ENCODE assay signal across 11 cellular contexts in the genomic region with DNA sequence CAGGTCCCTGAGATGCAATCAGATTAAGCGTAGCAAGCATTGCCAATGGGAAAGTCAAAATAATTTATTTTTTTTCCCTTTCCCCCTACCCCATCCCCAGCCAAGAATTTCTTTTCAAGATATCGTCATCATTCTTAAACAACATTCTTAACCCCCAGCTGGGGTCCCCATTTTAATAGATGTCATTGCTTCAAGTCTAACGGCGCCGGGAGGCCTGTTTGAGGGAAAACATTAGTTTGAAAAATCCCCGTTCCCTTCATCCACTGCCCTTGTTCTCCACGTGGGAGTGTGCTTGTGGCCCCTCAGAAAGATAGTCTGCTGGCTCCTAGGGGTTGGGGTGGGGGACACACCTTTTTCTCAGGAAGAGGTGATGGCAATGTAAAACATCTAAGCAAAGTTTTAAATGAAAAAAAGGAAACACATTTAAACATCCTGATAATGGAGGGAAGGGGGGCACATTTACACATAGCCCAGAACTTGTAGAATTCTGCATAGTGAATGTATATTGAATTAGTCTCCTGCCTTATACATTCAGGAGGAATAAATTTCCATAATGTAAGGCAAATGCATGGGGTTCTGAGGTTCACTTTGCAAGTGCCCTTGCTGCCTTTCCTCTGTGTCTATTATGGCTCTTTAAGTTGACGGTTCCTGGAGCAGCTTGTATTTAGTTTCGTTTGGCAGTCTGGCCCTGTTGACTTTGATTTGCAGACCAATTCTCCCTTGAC. TPM values are rescaled to one million over a fixed set of nuclear protein-coding genes. Genes with fewer than 3 reads are reported as not detected.
A peak's percentile ranks its signal among the peaks of the same experiment; 100 is the strongest.
DNase-seq lines count a peak whose midpoint lies in the region; ATAC-seq and TF ChIP-seq lines count a peak whose summit lies in the region.
"Had no signal": no experiment of that assay in that cellular context is flagged by ENCODE, and none has a peak within 500 bp of the region (broad histone marks: within the 10 kb centered on the region; RNA-seq: fewer than 3 reads in every experiment).

No MANE protein-coding gene starts in this region.

- WGBS in tibial nerve, 2 donors, result 60 to 68% methylated on average over 9 of the region's 9 CpGs

- POLR2A ChIA-PET in PC-3 (lab: Charles Lee; ENCODE audit: unreplicated experiment), result no interaction called here

- no TSS peak for BruUV-seq in PC-3 (replicated peaks; lab: Mats Ljungman, UMichigan)

- peak overlapping the region; percentile 90 for H3K4me2 ChIP-seq in PC-3 (ENCODE audit: low read length)

- DNase-seq in PC-3 (no peak), tibial nerve (ENCODE audit: low spot score in 2 of 2) (no peak), NCI-H2107 (lab: John Stamatoyannopoulos, UW) (no peak)
- no peak for DNase-seq in activated naive CD8-positive, alpha-beta T cell treated with anti-CD3 and anti-CD28 coated beads, Interleukin-2, amount 50 U/mL, for 24 hours
- DNase-seq: activated CD8-positive, alpha-beta memory T cell treated with anti-CD3 and anti-CD28 coated beads, Interleukin-2, amount 50 U/mL, for 48 hours; stimulated activated naive CD8-positive, alpha-beta T cell treated with anti-CD3 and anti-CD28 coated beads, Interleukin-15, amount 100 ng/mL, for 72 hours had no signal

- no peaks in the 10 kb centered on the region for H3K36me3 Mint-ChIP-seq in dendritic cell treated with granulocyte-macrophage colony-stimulating factor and Interleukin-4, amounts not matched to agents 40 ng/mL and 50 ng/mL, for 4 days (ENCODE audit: low read depth)
- H3K36me3 Mint-ChIP-seq in activated naive CD8-positive, alpha-beta T cell treated with anti-CD3 and anti-CD28 coated beads, Interleukin-2, amount 50 U/mL, for 24 hours (ENCODE audit: low read depth), result no peaks in the 10 kb centered on the region
- H3K36me3 Mint-ChIP-seq: memory B cell had no signal

- H3K36me3 ChIP-seq in PC-3 (ENCODE audit: low read depth, low read length), result peaks cover 10% of the 10 kb centered on the region
- H3K36me3 ChIP-seq in mucosa of rectum (ENCODE audit: control insufficient read depth in 2 of 2, insufficient read depth in 2 of 2, low read length in 2 of 2), result no peaks in the 10 kb centered on the region
- no peaks in the 10 kb centered on the region for H3K36me3 ChIP-seq in tibial nerve

- peaks cover 18% of the 10 kb centered on the region for H3F3A ChIP-seq in PC-3 (ENCODE audit: low read length, unreplicated experiment)

- peaks cover 18% of the 10 kb centered on the region for H4K20me1 ChIP-seq in PC-3 (ENCODE audit: low read length)

- H3K4me1 ChIP-seq in PC-3 (ENCODE audit: insufficient read depth, low read length) (peaks cover 70% of the 10 kb centered on the region), mucosa of rectum (ENCODE audit: control insufficient read depth in 2 of 2, insufficient read depth in 2 of 2, low read length in 2 of 2) (peaks cover 2 to 9% of the 10 kb centered on the region in 2 donors), tibial nerve (peaks cover 0 to 77% (median 47%) of the 10 kb centered on the region in 4 donors)

- H3K4me3 Mint-ChIP-seq in dendritic cell treated with granulocyte-macrophage colony-stimulating factor and Interleukin-4, amounts not matched to agents 40 ng/mL and 50 ng/mL, for 4 days, result no peak overlapping the region
- H3K4me3 Mint-ChIP-seq in activated naive CD8-positive, alpha-beta T cell treated with anti-CD3 and anti-CD28 coated beads, Interleukin-2, amount 50 U/mL, for 24 hours, result no peak overlapping the region
- H3K4me3 Mint-ChIP-seq: memory B cell; stimulated activated naive CD8-positive, alpha-beta T cell treated with anti-CD3 and anti-CD28 coated beads, Interleukin-15, amount 100 ng/mL, for 72 hours had no signal

- H3K79me2 ChIP-seq in PC-3 (ENCODE audit: low read length), result peaks cover 36% of the 10 kb centered on the region

- intact Hi-C loops in PC-3 (cut with micrococcal nuclease), result no loop called here
- intact Hi-C loops in dendritic cell treated with granulocyte-macrophage colony-stimulating factor and Interleukin-4, amounts not matched to agents 40 ng/mL and 50 ng/mL, for 4 days (cut with micrococcal nuclease), result no loop called here

- TF ChIP-seq EP300 in tibial nerve (IDR thresholded peaks at IDR 0.05), result no peak

- H3K27ac ChIP-seq in PC-3 (ENCODE audit: low read length) (peak overlapping the region; percentile 81), mucosa of rectum (ENCODE audit: low read depth in 2 of 2, low read length in 2 of 2) (peak overlapping the region; percentile 61 to 70), tibial nerve (peak overlapping the region in 3 of 4 donors; percentile 17 to 93 (median 82))

- H3K9ac ChIP-seq in PC-3 (ENCODE audit: low read length), result no peak overlapping the region
- no peak overlapping the region for H3K9ac ChIP-seq in mucosa of rectum (ENCODE audit: low read depth in 1 of 2, low read length in 2 of 2)

- CTCF ChIA-PET in PC-3 (lab: Charles Lee), result no interaction called here

- H3K4me1 Mint-ChIP-seq in dendritic cell treated with granulocyte-macrophage colony-stimulating factor and Interleukin-4, amounts not matched to agents 40 ng/mL and 50 ng/mL, for 4 days (ENCODE audit: low read depth), result peaks cover 40% of the 10 kb centered on the region
- peaks cover 8% of the 10 kb centered on the region for H3K4me1 Mint-ChIP-seq in activated naive CD8-positive, alpha-beta T cell treated with anti-CD3 and anti-CD28 coated beads, Interleukin-2, amount 50 U/mL, for 24 hours

- H2AFZ ChIP-seq in PC-3 (ENCODE audit: low read length), result no peak overlapping the region

- no peaks in the 10 kb centered on the region for H3K27me3 ChIP-seq in PC-3 (ENCODE audit: low read length)
- peaks cover 15% of the 10 kb centered on the region in 2 donors for H3K27me3 ChIP-seq in mucosa of rectum (ENCODE audit: control insufficient read depth in 2 of 2, insufficient read depth in 2 of 2, low read length in 2 of 2)
- peaks cover 0 to 12% of the 10 kb centered on the region in 2 donors for H3K27me3 ChIP-seq in tibial nerve

- H3K9me2 ChIP-seq in PC-3 (replicated peaks; ENCODE audit: low read length), result no peaks in the 10 kb centered on the region

- TF ChIP-seq CTCF in PC-3 (conservative IDR thresholded peaks at IDR 0.05; ENCODE audit: low read depth, low read length), result no peak
- TF ChIP-seq CTCF in tibial nerve (IDR thresholded peaks at IDR 0.05), result no peak

- TF ChIP-seq POLR2A in tibial nerve (IDR thresholded peaks at IDR 0.05), result no peak

- peaks cover 23% of the 10 kb centered on the region for H3K27me3 Mint-ChIP-seq in dendritic cell treated with granulocyte-macrophage colony-stimulating factor and Interleukin-4, amounts not matched to agents 40 ng/mL and 50 ng/mL, for 4 days
- H3K27me3 Mint-ChIP-seq in activated naive CD8-positive, alpha-beta T cell treated with anti-CD3 and anti-CD28 coated beads, Interleukin-2, amount 50 U/mL, for 24 hours, result peaks cover 19% of the 10 kb centered on the region

- no peaks in the 10 kb centered on the region for H3K9me3 Mint-ChIP-seq in dendritic cell treated with granulocyte-macrophage colony-stimulating factor and Interleukin-4, amounts not matched to agents 40 ng/mL and 50 ng/mL, for 4 days
- H3K9me3 Mint-ChIP-seq in activated naive CD8-positive, alpha-beta T cell treated with anti-CD3 and anti-CD28 coated beads, Interleukin-2, amount 50 U/mL, for 24 hours, result no peaks in the 10 kb centered on the region
- H3K9me3 Mint-ChIP-seq: memory B cell; stimulated activated naive CD8-positive, alpha-beta T cell treated with anti-CD3 and anti-CD28 coated beads, Interleukin-15, amount 100 ng/mL, for 72 hours had no signal

- H3K4me3 ChIP-seq in PC-3 (ENCODE audit: low read length) (no peak overlapping the region), mucosa of rectum (ENCODE audit: low read length in 2 of 2) (no peak overlapping the region), tibial nerve (no peak overlapping the region)
- H3K4me3 ChIP-seq: K562 had no signal

- H3K27ac Mint-ChIP-seq in dendritic cell treated with granulocyte-macrophage colony-stimulating factor and Interleukin-4, amounts not matched to agents 40 ng/mL and 50 ng/mL, for 4 days, result peak overlapping the region; percentile 96
- H3K27ac Mint-ChIP-seq in activated naive CD8-positive, alpha-beta T cell treated with anti-CD3 and anti-CD28 coated beads, Interleukin-2, amount 50 U/mL, for 24 hours, result no peak overlapping the region
- H3K27ac Mint-ChIP-seq: memory B cell; stimulated activated naive CD8-positive, alpha-beta T cell treated with anti-CD3 and anti-CD28 coated beads, Interleukin-15, amount 100 ng/mL, for 72 hours had no signal

- no peaks in the 10 kb centered on the region for H3K9me3 ChIP-seq in PC-3 (ENCODE audit: low read length)
- H3K9me3 ChIP-seq in mucosa of rectum (ENCODE audit: control insufficient read depth in 2 of 2, low read length in 2 of 2), result no peaks in the 10 kb centered on the region
- H3K9me3 ChIP-seq in tibial nerve, result no peaks in the 10 kb centered on the region

- no peak for ATAC-seq in PC-3
- ATAC-seq in GM18858 (IDR thresholded peaks at IDR 0.05; ENCODE audit: unreplicated experiment), result no peak
- no peak for ATAC-seq in activated naive CD8-positive, alpha-beta T cell treated with anti-CD3 and anti-CD28 coated beads, Interleukin-2, amount 50 U/mL, for 24 hours
- ATAC-seq: K562; stimulated activated naive CD8-positive, alpha-beta T cell treated with anti-CD3 and anti-CD28 coated beads, Interleukin-15, amount 100 ng/mL, for 72 hours had no signal

RNA-seq across cellular contexts. Expression of gene TRNP1, which starts 6.8 kb away (rescaled TPM):
- 108 and 109 TPM in 2 replicates for total RNA-seq in PC-3 (2014; rRNA removed)
- 10 to 100 TPM; 15.0 to 55.7 (median 52.4) TPM for total RNA-seq in tibial nerve

RNA-seq across cellular contexts. Expression of gene TENT5B, which starts 12.4 kb away (rescaled TPM):
- total RNA-seq in PC-3 (2014; rRNA removed), result 20.0 and 21.4 TPM in 2 replicates
- total RNA-seq in tibial nerve, result 10 to 100 TPM; 11.7 to 36.3 (median 27.4) TPM

RNA-seq across cellular contexts. Expression of gene KDF1, which starts 40.0 kb away (rescaled TPM):
- total RNA-seq in PC-3 (2014; rRNA removed), result 21.7 and 22.9 TPM in 2 replicates
- total RNA-seq in tibial nerve, result not detected

Comparison
In these comparisons a context has a peak if more than half of its experiments do, and no peak if none do; other contexts are left out.
1. RNA of gene KDF1, which starts 40.0 kb away (total RNA-seq): 21.7 to 22.9 TPM in PC-3; not detected in tibial nerve; every median in the first group is over 10 times any median in the second.
2. Peak in every context shown above with its lines, with median percentiles within 50 percentile points of each other: H3K27ac ChIP-seq.